ENCODE assay signal across 1 cellular context in genomic region chr7:27200761-27201230, GRCh38.
TF ChIP-seq lines count a peak whose summit lies in the region.

No MANE protein-coding gene starts in this region.

TF ChIP-seq in SK-N-SH, 30 proteins besides CTCF, POLR2A, EP300 and RAD21 (continued from another document):
- no peak for TF ChIP-seq IRF3 (IDR thresholded peaks at IDR 0.05; ENCODE audit: low read depth, low read length)
- no peak for TF ChIP-seq USF1 (IDR thresholded peaks at IDR 0.05; ENCODE audit: borderline replicate concordance, low read depth)
- no peak for TF ChIP-seq SMC3 (IDR thresholded peaks at IDR 0.05; ENCODE audit: low read depth, low read length)
- no peak for TF ChIP-seq RCOR1 (IDR thresholded peaks at IDR 0.05; ENCODE audit: low read length)
- TF ChIP-seq USF2 (IDR thresholded peaks at IDR 0.05; ENCODE audit: borderline replicate concordance, low read depth, low read length), result no peak
- no peak for TF ChIP-seq ZBTB33 (IDR thresholded peaks at IDR 0.05; ENCODE audit: borderline replicate concordance, low read depth)
